25 cellular contexts compared by ENCODE assay signal in the genomic region with DNA sequence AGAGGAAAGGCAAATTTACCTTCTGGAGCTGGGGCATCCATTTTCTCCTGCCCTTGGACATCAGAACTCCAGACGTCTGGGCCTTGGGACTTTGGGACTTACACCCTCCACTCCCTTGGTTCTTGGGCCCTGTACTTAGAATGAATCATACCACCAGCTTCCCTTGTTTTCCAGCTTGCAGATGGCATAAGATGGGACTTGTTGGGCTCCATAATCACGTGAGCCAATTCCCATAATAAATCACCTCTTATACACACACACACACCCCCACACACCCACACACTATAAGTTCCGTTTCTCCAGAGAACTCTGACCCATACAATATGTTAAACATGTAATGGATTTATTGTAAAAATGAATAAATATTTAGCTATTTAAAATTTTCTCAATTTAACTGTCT.
A peak's percentile ranks its signal among the peaks of the same experiment; 100 is the strongest.
DNase-seq lines count a peak whose midpoint lies in the region; ATAC-seq, FAIRE-seq and TF ChIP-seq lines count a peak whose summit lies in the region.
"Had no signal": no experiment of that assay in that cellular context is flagged by ENCODE, and none has a peak within 500 bp of the region (broad histone marks: within the 10 kb centered on the region; RNA-seq: fewer than 3 reads in every experiment).

No MANE protein-coding gene starts in this region.

- 26% methylated on average over 3 of the region's 3 CpGs for WGBS in HepG2 (ENCODE audit: low lambda C conversion rate)

- no TSS peak for BruUV-seq in HepG2 (replicated peaks; lab: Mats Ljungman, UMichigan)

- POLR2A ChIA-PET in HepG2 (lab: Yijun Ruan, JAX): no interaction called here

- ATAC-seq in left colon (peak; percentile 95), upper lobe of right lung (no peak), HepG2 (no peak)
- ATAC-seq in natural killer cell treated with Interleukin-12 subunit alpha and Interleukin-12 subunit beta and Interleukin-15 and Interleukin-18, amount 100 ng/mL, for 72 hours: no peak
- ATAC-seq: A549, GM23338, HCT116 had no signal

- H3K27ac ChIP-seq in colonic mucosa: peak overlapping the region; percentile 48
- H3K27ac ChIP-seq in mucosa of rectum (ENCODE audit: low read depth in 2 of 2, low read length in 2 of 2): peak overlapping the region; percentile 67
- H3K27ac ChIP-seq in upper lobe of right lung: no peak overlapping the region
- no peak overlapping the region for H3K27ac ChIP-seq in HepG2 (ENCODE audit: extremely low read length, insufficient read depth, low read length)
- H3K27ac ChIP-seq: A549; BLaER1 treated with 17β-estradiol and CSF1 and Interleukin-3, amounts not matched to agents 10 nM and 100 nM had no signal

- H3K36me3 Mint-ChIP-seq in natural killer cell treated with Interleukin-12 subunit alpha and Interleukin-12 subunit beta and Interleukin-15 and Interleukin-18, amount 100 ng/mL, for 72 hours: no peaks in the 10 kb centered on the region
- H3K36me3 Mint-ChIP-seq: CD14-positive monocyte; CD8-positive, alpha-beta memory T cell had no signal

- TF ChIP-seq EP300 in HepG2 (IDR thresholded peaks at IDR 0.05; ENCODE audit: low read depth in 2 of 2, low read length in 2 of 2) (no peak), HepG2 (CRISPR knock-in tag; IDR thresholded peaks at IDR 0.05; ENCODE audit: borderline replicate concordance) (no peak)

- DNase-seq in colonic mucosa (peak; percentile 59), left colon (peak; percentile 23 to 57), upper lobe of right lung (no peak), HepG2 (ENCODE audit: low spot score) (no peak), NCI-H226 (no peak)
- DNase-seq in natural killer cell treated with Interleukin-12 subunit alpha and Interleukin-12 subunit beta and Interleukin-15 and Interleukin-18, amount 100 ng/mL, for 72 hours (ENCODE audit: low spot score): no peak
- DNase-seq: 8988T; ACHN; AML-193; BE2C; CD4-positive, alpha-beta T cell; CD8-positive, alpha-beta memory T cell; DMS53; DMS79 treated with DMSO at 0.1 percent for 48 hours; GF-D8; H9 had no signal

- H3K4me3 ChIP-seq in colonic mucosa: no peak overlapping the region
- peak overlapping the region in 1 of 2 donors; percentile 5 for H3K4me3 ChIP-seq in mucosa of rectum (ENCODE audit: low read length in 2 of 2)
- H3K4me3 ChIP-seq in upper lobe of right lung: peak overlapping the region; percentile 32
- no peak overlapping the region for H3K4me3 ChIP-seq in HepG2 (replicated peaks in 1 of 3; ENCODE audit: insufficient read depth in 1 of 3, low read depth in 2 of 3, low read length in 3 of 3)
- H3K4me3 ChIP-seq: A549; BLaER1 treated with 17β-estradiol and CSF1 and Interleukin-3, amounts not matched to agents 10 nM and 100 nM; GM23338 had no signal

- H3K4me3 Mint-ChIP-seq in natural killer cell treated with Interleukin-12 subunit alpha and Interleukin-12 subunit beta and Interleukin-15 and Interleukin-18, amount 100 ng/mL, for 72 hours: no peak overlapping the region
- H3K4me3 Mint-ChIP-seq: CD14-positive monocyte; CD4-positive, alpha-beta T cell; CD8-positive, alpha-beta memory T cell; GM23338; H9 had no signal

- no peak overlapping the region for H3K4me2 ChIP-seq in HepG2 (ENCODE audit: low read depth, low read length)
- H3K4me2 ChIP-seq: A549; BLaER1 treated with 17β-estradiol and CSF1 and Interleukin-3, amounts not matched to agents 10 nM and 100 nM; GM23338 had no signal

- no peaks in the 10 kb centered on the region for H4K20me1 ChIP-seq in HepG2 (ENCODE audit: insufficient read depth, low read length)
- H4K20me1 ChIP-seq: BLaER1 treated with 17β-estradiol and CSF1 and Interleukin-3, amounts not matched to agents 10 nM and 100 nM had no signal

- no peaks in the 10 kb centered on the region for H3K9me3 ChIP-seq in colonic mucosa
- H3K9me3 ChIP-seq in mucosa of rectum (ENCODE audit: control insufficient read depth in 2 of 2, low read length in 2 of 2): no peaks in the 10 kb centered on the region
- H3K9me3 ChIP-seq in upper lobe of right lung: no peaks in the 10 kb centered on the region
- no peaks in the 10 kb centered on the region for H3K9me3 ChIP-seq in HepG2 (ENCODE audit: low read length)
- H3K9me3 ChIP-seq: A549, BE2C had no signal

- TF ChIP-seq POLR2A in HepG2 (IDR thresholded peaks at IDR 0.05; ENCODE audit: insufficient read depth in 1 of 2, low read depth in 2 of 2, low read length in 2 of 2): no peak

- H3K9ac ChIP-seq in colonic mucosa (ENCODE audit: low read depth in 2 of 2, low read length in 2 of 2) (no peak overlapping the region), mucosa of rectum (ENCODE audit: low read depth in 1 of 2, low read length in 2 of 2) (no peak overlapping the region), HepG2 (ENCODE audit: insufficient read depth, low read depth, low read length) (no peak overlapping the region)
- H3K9ac ChIP-seq: BLaER1 treated with 17β-estradiol and CSF1 and Interleukin-3, amounts not matched to agents 10 nM and 100 nM had no signal

- no peak for TF ChIP-seq RAD21 in HepG2 (CRISPR knock-in tag; IDR thresholded peaks at IDR 0.05)

- H3K9me3 Mint-ChIP-seq in natural killer cell treated with Interleukin-12 subunit alpha and Interleukin-12 subunit beta and Interleukin-15 and Interleukin-18, amount 100 ng/mL, for 72 hours: peaks cover 2% of the 10 kb centered on the region
- H3K9me3 Mint-ChIP-seq: CD4-positive, alpha-beta T cell had no signal

- intact Hi-C loops in colonic mucosa (cut with DNase I): loop anchor here (10.0 kb wide), 1 partner anchor 103 kb away; no protein-coding TSS in a partner anchor
- intact Hi-C loops in left colon (cut with DNase I, micrococcal nuclease): no loop called here
- intact Hi-C loops in upper lobe of right lung (cut with DNase I): no loop called here
- intact Hi-C loops in HepG2 (cut with micrococcal nuclease; ENCODE audit: unreplicated experiment): no loop called here

- no peak for FAIRE-seq in HepG2 (lab: Jason Lieb, UNC)
- FAIRE-seq: A549, D721Med, GM12891, GM18507 had no signal

- in situ Hi-C loops in HepG2 (cut with HindIII; ENCODE audit: extremely low pct_ligation_motif_present, low pct_unique_long_range_greater_than_20kb): no loop called here

- H3K4me1 ChIP-seq in colonic mucosa: no peaks in the 10 kb centered on the region
- H3K4me1 ChIP-seq in mucosa of rectum (ENCODE audit: control insufficient read depth in 2 of 2, insufficient read depth in 2 of 2, low read length in 2 of 2): peaks cover 3 to 13% of the 10 kb centered on the region in 2 donors
- no peaks in the 10 kb centered on the region for H3K4me1 ChIP-seq in upper lobe of right lung
- no peaks in the 10 kb centered on the region for H3K4me1 ChIP-seq in HepG2 (ENCODE audit: insufficient read depth, low read length)
- H3K4me1 ChIP-seq: A549; BE2C; BLaER1 treated with 17β-estradiol and CSF1 and Interleukin-3, amounts not matched to agents 10 nM and 100 nM had no signal

- no peaks in the 10 kb centered on the region for H3K27me3 Mint-ChIP-seq in natural killer cell treated with Interleukin-12 subunit alpha and Interleukin-12 subunit beta and Interleukin-15 and Interleukin-18, amount 100 ng/mL, for 72 hours
- H3K27me3 Mint-ChIP-seq: CD4-positive, alpha-beta T cell had no signal

- CTCF ChIA-PET in HepG2 (lab: Yijun Ruan, JAX; ENCODE audit: low intra/inter-chr PET ratio, low total read pairs): no interaction called here

- no peaks in the 10 kb centered on the region for H3K36me3 ChIP-seq in colonic mucosa
- H3K36me3 ChIP-seq in mucosa of rectum (ENCODE audit: control insufficient read depth in 2 of 2, insufficient read depth in 2 of 2, low read length in 2 of 2): no peaks in the 10 kb centered on the region
- H3K36me3 ChIP-seq in upper lobe of right lung: no peaks in the 10 kb centered on the region
- H3K36me3 ChIP-seq in HepG2 (replicated peaks in 1 of 2; ENCODE audit: control insufficient read depth in 1 of 2, insufficient read depth in 2 of 2, low read length in 2 of 2): no peaks in the 10 kb centered on the region
- H3K36me3 ChIP-seq: BE2C; BLaER1 treated with 17β-estradiol and CSF1 and Interleukin-3, amounts not matched to agents 10 nM and 100 nM had no signal

- H3K79me2 ChIP-seq in HepG2 (ENCODE audit: insufficient read depth, low read length): no peaks in the 10 kb centered on the region

- no peak overlapping the region for H3K27ac Mint-ChIP-seq in natural killer cell treated with Interleukin-12 subunit alpha and Interleukin-12 subunit beta and Interleukin-15 and Interleukin-18, amount 100 ng/mL, for 72 hours
- H3K27ac Mint-ChIP-seq: CD14-positive monocyte; CD4-positive, alpha-beta T cell; CD8-positive, alpha-beta memory T cell; GM23338; H9 had no signal

- no peak for TF ChIP-seq CTCF in colonic mucosa (IDR thresholded peaks at IDR 0.05)
- TF ChIP-seq CTCF in upper lobe of right lung (IDR thresholded peaks at IDR 0.05): no peak
- TF ChIP-seq CTCF in HepG2 (CRISPR knock-in tag; IDR thresholded peaks at IDR 0.05): no peak

- H3K4me1 Mint-ChIP-seq in natural killer cell treated with Interleukin-12 subunit alpha and Interleukin-12 subunit beta and Interleukin-15 and Interleukin-18, amount 100 ng/mL, for 72 hours (ENCODE audit: low read depth in 2 of 2): no peaks in the 10 kb centered on the region
- H3K4me1 Mint-ChIP-seq: CD14-positive monocyte; CD8-positive, alpha-beta memory T cell had no signal

- no peak overlapping the region for H2AFZ ChIP-seq in HepG2 (ENCODE audit: low read length)
- H2AFZ ChIP-seq: GM23338 had no signal

- H3K27me3 ChIP-seq in colonic mucosa: no peaks in the 10 kb centered on the region
- H3K27me3 ChIP-seq in mucosa of rectum (ENCODE audit: control insufficient read depth in 2 of 2, insufficient read depth in 2 of 2, low read length in 2 of 2): no peaks in the 10 kb centered on the region
- no peaks in the 10 kb centered on the region for H3K27me3 ChIP-seq in upper lobe of right lung
- H3K27me3 ChIP-seq in HepG2 (ENCODE audit: control insufficient read depth in 1 of 2, insufficient read depth in 2 of 2, low read length in 2 of 2): no peaks in the 10 kb centered on the region
- H3K27me3 ChIP-seq: BE2C; BLaER1 treated with 17β-estradiol and CSF1 and Interleukin-3, amounts not matched to agents 10 nM and 100 nM had no signal

TF ChIP-seq in HepG2, 621 proteins besides CTCF, POLR2A, EP300 and RAD21 (continues in another document):
- TF ChIP-seq REL (CRISPR knock-in tag; conservative IDR thresholded peaks at IDR 0.05): no peak
- no peak for TF ChIP-seq WIZ (CRISPR knock-in tag; IDR thresholded peaks at IDR 0.05)
- TF ChIP-seq ZNF678 (CRISPR knock-in tag; IDR thresholded peaks at IDR 0.05): no peak
- TF ChIP-seq, protein P1, sequence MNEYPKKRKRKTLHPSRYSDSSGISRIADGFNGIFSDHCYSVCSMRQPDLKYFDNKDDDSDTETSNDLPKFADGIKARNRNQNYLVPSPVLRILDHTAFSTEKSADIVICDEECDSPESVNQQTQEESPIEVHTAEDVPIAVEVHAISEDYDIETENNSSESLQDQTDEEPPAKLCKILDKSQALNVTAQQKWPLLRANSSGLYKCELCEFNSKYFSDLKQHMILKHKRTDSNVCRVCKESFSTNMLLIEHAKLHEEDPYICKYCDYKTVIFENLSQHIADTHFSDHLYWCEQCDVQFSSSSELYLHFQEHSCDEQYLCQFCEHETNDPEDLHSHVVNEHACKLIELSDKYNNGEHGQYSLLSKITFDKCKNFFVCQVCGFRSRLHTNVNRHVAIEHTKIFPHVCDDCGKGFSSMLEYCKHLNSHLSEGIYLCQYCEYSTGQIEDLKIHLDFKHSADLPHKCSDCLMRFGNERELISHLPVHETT (CRISPR knock-in tag; conservative IDR thresholded peaks at IDR 0.05): no peak

Comparison
In these comparisons a context has a peak if more than half of its experiments do, and no peak if none do; other contexts are left out.
1. DNase-seq: peak in colonic mucosa (single experiment) and left colon (2 of 2); none in upper lobe of right lung (single experiment), natural killer cell treated with Interleukin-12 subunit alpha and Interleukin-12 subunit beta and Interleukin-15 and Interleukin-18, amount 100 ng/mL, for 72 hours (single experiment), HepG2 (single experiment) and NCI-H226 (single experiment).
2. H3K27ac ChIP-seq: peak in colonic mucosa (single experiment) and mucosa of rectum (2 of 2); none in upper lobe of right lung (single experiment) and HepG2 (single experiment).